15 cellular contexts compared by ENCODE assay signal in the genomic region with DNA sequence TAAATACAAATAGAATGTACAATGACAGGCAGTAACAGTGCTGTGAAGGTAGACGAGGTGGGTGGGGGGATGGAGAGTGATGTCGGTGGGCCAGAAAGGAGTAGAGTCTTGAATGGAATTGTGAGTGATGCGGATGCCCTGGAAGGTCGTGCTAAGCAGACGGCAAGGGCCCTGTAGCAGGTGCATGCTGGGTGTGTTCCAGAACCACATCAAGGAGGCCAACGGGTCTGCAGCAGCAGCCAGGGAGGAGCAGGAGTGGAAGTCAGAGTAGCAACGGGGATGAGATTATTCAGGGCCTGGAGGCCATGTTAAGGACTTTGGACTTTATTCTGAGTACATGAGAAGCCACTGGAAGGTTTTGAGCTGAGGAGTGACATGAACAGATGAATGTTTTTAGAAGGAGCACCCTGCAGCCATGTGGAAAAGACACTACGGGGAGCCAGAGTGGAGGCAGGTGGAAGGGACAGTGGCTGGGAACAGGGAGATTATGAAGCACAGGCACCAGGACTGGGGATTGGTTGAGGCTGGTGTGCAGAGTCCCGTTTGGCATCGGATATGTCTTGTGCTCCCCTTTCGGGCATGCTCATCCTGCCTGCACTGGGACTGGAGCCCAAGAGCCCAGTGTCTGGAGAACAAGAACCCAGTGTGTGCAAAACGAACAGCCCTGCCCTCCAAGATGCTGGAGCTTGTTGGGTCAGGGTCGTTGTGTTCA.
DNase-seq lines count a peak whose midpoint lies in the region; ATAC-seq and TF ChIP-seq lines count a peak whose summit lies in the region.
"Had no signal": no experiment of that assay in that cellular context is flagged by ENCODE, and none has a peak within 500 bp of the region (broad histone marks: within the 10 kb centered on the region; RNA-seq: fewer than 3 reads in every experiment).

No MANE protein-coding gene starts in this region.

- H2AFZ ChIP-seq in neural progenitor cell (replicated peaks) = no peak overlapping the region

- peak overlapping the region; percentile 16 for H3K27ac Mint-ChIP-seq in neural progenitor cell
- H3K27ac Mint-ChIP-seq: HFFc6 had no signal

- no peaks in the 10 kb centered on the region for H3K36me3 ChIP-seq in SK-N-MC (ENCODE audit: insufficient read depth, low read length)
- no peaks in the 10 kb centered on the region for H3K36me3 ChIP-seq in neural progenitor cell
- no peaks in the 10 kb centered on the region for H3K36me3 ChIP-seq in brain microvascular endothelial cell (replicated peaks)

- H3K36me3 Mint-ChIP-seq in neural progenitor cell = peaks cover 11% of the 10 kb centered on the region

- peaks cover 41% of the 10 kb centered on the region for H3K4me1 Mint-ChIP-seq in neural progenitor cell

- H3K27me3 ChIP-seq in neural progenitor cell (no peaks in the 10 kb centered on the region), brain microvascular endothelial cell (replicated peaks) (no peaks in the 10 kb centered on the region)

- H3K27ac ChIP-seq in SK-N-MC = no peak overlapping the region
- H3K27ac ChIP-seq in epithelial cell of prostate = peak overlapping the region; percentile 49
- H3K27ac ChIP-seq in neural progenitor cell = no peak overlapping the region
- H3K27ac ChIP-seq in brain microvascular endothelial cell = no peak overlapping the region
- H3K27ac ChIP-seq: A549 had no signal

- peaks cover 6% of the 10 kb centered on the region for H3K79me2 ChIP-seq in neural progenitor cell (ENCODE audit: low read depth)

- H3K4me3 ChIP-seq in SK-N-MC (peak overlapping the region; percentile 34), neural progenitor cell (no peak overlapping the region), brain microvascular endothelial cell (ENCODE audit: low read depth, low read length) (no peak overlapping the region)
- H3K4me3 ChIP-seq: A549 had no signal

- DNase-seq in Ammon's horn (ENCODE audit: low spot score) (peak; percentile 44), SK-N-MC (ENCODE audit: low read depth, low spot score) (no peak), epithelial cell of prostate (ENCODE audit: low read depth, low spot score) (no peak), neural progenitor cell (ENCODE audit: low spot score) (no peak), brain microvascular endothelial cell (no peak)
- DNase-seq in activated CD4-positive, CD25-positive, alpha-beta regulatory T cell (lab: John Stamatoyannopoulos, UW) = no peak
- DNase-seq: Caco-2, GF-D8, GOT3, HFFc6, NCI-H1436, NCI-H446 had no signal

- no peak for TF ChIP-seq CTCF in neural progenitor cell (IDR thresholded peaks at IDR 0.05)
- no peak for TF ChIP-seq CTCF in brain microvascular endothelial cell (IDR thresholded peaks at IDR 0.05; ENCODE audit: low read depth, low read length, missing control alignments)

- no peak overlapping the region for H3K4me2 ChIP-seq in neural progenitor cell
- H3K4me2 ChIP-seq: A549 had no signal

- peaks cover 34% of the 10 kb centered on the region for H3F3A ChIP-seq in neural progenitor cell (ENCODE audit: low read depth)

- H3K9ac ChIP-seq in SK-N-MC (ENCODE audit: insufficient read length) = no peak overlapping the region
- no peak overlapping the region for H3K9ac ChIP-seq in neural progenitor cell

- H3K27me3 Mint-ChIP-seq in neural progenitor cell (ENCODE audit: insufficient read depth, low read depth) = no peaks in the 10 kb centered on the region

- H4K20me1 ChIP-seq in neural progenitor cell (ENCODE audit: low read depth) = peaks cover 6% of the 10 kb centered on the region

- no peaks in the 10 kb centered on the region; the same call in 1 of the 2 replicates for H3K9me3 ChIP-seq in SK-N-MC (ENCODE audit: low read depth, low read length)
- H3K9me3 ChIP-seq in neural progenitor cell (ENCODE audit: low read depth) = peaks cover 8% of the 10 kb centered on the region
- H3K9me3 ChIP-seq: Caco-2 had no signal

- peaks cover 39% of the 10 kb centered on the region for H3K4me1 ChIP-seq in neural progenitor cell
- H3K4me1 ChIP-seq: A549 had no signal

- in situ Hi-C loops in brain microvascular endothelial cell (cut with HindIII; ENCODE audit: low pct_ligation_motif_present, low sequenced_read_pairs) = no loop called here

- peaks cover 8% of the 10 kb centered on the region for H3K9me3 Mint-ChIP-seq in neural progenitor cell

- ATAC-seq in GM19035 (IDR thresholded peaks at IDR 0.05; ENCODE audit: unreplicated experiment) (no peak), GM21619 (IDR thresholded peaks at IDR 0.05; ENCODE audit: unreplicated experiment) (no peak)
- ATAC-seq: A549 had no signal

- H3K4me3 Mint-ChIP-seq in neural progenitor cell = no peak overlapping the region
- H3K4me3 Mint-ChIP-seq: HFFc6 had no signal
